ENCODE assay signal across 7 cellular contexts in the genomic region with DNA sequence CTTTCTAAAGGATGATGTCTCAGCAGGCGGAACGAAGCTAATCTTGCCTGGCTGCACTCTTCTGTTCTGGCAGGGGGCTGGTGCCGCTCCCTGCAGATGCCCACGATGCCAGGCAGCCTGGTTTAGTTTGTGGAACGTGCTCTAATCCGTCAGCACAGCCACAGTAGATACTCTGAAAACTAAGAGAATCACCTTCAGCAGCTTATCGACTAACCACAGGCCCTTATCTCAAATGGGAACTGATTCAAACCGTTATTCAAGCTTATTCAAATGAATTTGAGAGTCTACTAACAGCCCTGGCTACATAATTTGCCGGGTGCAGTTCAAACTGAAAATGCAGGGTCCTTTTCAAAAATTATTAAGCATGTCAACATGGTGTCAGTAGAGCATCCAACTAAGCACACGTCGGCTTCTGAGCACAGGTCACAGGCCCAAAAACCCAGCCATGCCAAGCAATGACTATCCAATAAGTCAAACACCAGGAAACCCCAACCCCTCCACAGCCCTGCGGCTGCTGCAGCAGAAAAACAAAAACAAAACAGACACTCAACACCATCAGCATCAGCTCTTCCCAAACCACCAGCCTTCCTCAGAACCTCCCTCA.
A peak's percentile ranks its signal among the peaks of the same experiment; 100 is the strongest.
DNase-seq lines count a peak whose midpoint lies in the region; ATAC-seq lines count a peak whose summit lies in the region.

No MANE protein-coding gene starts in this region.

- peaks cover 37 to 59% (median 50%) of the 10 kb centered on the region in 3 donors for H3K4me1 Mint-ChIP-seq in naive B cell

- ATAC-seq in GM21381 (IDR thresholded peaks at IDR 0.05; ENCODE audit: unreplicated experiment) (peak; percentile 31), naive B cell (ENCODE audit: low read depth in 2 of 2) (peak; percentile 8 to 9), HG02840 (IDR thresholded peaks at IDR 0.05; ENCODE audit: low FRiP score, unreplicated experiment) (no peak)

- peak overlapping the region; percentile 87 to 99 (median 95) for H3K27ac Mint-ChIP-seq in naive B cell

- no peaks in the 10 kb centered on the region for H3K36me3 Mint-ChIP-seq in naive B cell

- DNase-seq in OCI-M1 (lab: John Stamatoyannopoulos, UW) (peak; percentile 68), cerebellar cortex (ENCODE audit: low spot score) (peak; percentile 80), naive B cell (peak; percentile 39), DMS153 treated with DMSO at 0.1 percent for 48 hours (lab: John Stamatoyannopoulos, UW; ENCODE audit: unreplicated experiment) (no peak), NCI-H2081 (lab: John Stamatoyannopoulos, UW) (no peak)

- H3K9me3 Mint-ChIP-seq in naive B cell, result peaks cover 0 to 1% (median 0%) of the 10 kb centered on the region in 7 donors

- no peaks in the 10 kb centered on the region for H3K27me3 Mint-ChIP-seq in naive B cell

- H3K4me3 Mint-ChIP-seq in naive B cell, result peak overlapping the region; percentile 79 to 98 (median 91)

Comparison
In these comparisons a context has a peak if more than half of its experiments do, and no peak if none do; other contexts are left out.
1. DNase-seq: peak in OCI-M1 (single experiment), cerebellar cortex (single experiment) and naive B cell (single experiment); none in DMS153 treated with DMSO at 0.1 percent for 48 hours (single experiment) and NCI-H2081 (0 of 2).